Comparison of ENCODE assay signal across 18 cellular contexts in the genomic region with DNA sequence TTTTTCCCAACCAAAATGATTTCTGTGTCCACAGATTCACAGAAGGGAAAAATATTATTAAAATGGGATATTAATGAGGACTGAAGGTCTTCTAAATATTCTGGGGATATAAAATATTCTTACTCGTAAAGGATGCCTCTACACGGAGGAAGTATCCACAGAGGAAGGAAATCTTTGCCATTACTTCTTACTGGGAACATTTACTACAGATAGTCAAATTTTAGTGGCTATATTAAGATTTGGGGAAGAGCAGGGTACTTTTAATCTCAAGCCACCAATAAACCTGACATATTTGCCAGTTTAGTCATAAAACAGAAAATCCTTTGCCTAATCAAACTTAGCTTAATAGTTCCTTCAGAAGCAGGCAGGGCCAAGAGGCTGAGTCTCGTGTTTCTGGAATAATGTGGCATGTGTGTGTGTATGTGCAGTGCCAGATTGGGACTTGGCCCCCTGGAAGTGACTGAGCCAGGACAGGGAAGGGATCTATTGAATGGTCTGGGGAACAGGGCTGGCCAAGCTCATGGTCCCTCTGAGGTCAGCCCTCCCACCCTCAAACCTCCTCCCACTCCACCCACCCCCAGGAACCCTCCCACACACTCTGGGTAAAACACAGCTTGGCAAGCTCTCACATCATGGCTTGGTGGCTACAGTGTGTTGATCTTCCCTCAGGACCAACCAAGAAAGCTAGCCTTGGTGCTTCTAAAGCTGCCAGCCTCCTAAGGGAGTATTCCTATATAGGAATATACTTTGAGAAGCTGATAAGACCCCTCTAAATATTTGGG. TPM values are rescaled to one million over a fixed set of nuclear protein-coding genes. Genes with fewer than 3 reads are reported as not detected.
DNase-seq lines count a peak whose midpoint lies in the region; ATAC-seq, FAIRE-seq and TF ChIP-seq lines count a peak whose summit lies in the region.
"Had no signal": no experiment of that assay in that cellular context is flagged by ENCODE, and none has a peak within 500 bp of the region (broad histone marks: within the 10 kb centered on the region; RNA-seq: fewer than 3 reads in every experiment).

No MANE protein-coding gene starts in this region.

- no peaks in the 10 kb centered on the region for H3K27me3 ChIP-seq in CD8-positive, alpha-beta memory T cell (ENCODE audit: insufficient read depth, low read length, poor library complexity, severe bottlenecking)
- H3K27me3 ChIP-seq in MM.1S (replicated peaks; ENCODE audit: insufficient read depth, low read length), result no peaks in the 10 kb centered on the region
- no peaks in the 10 kb centered on the region for H3K27me3 ChIP-seq in pancreas
- H3K27me3 ChIP-seq: suprapubic skin had no signal

- H3K27ac ChIP-seq in CD8-positive, alpha-beta memory T cell (ENCODE audit: low read depth, low read length), result peak overlapping the region; percentile 18
- H3K27ac ChIP-seq in MM.1S (ENCODE audit: low read length), result peak overlapping the region; percentile 83; the same call in 1 of the 2 replicates
- peak overlapping the region in 16 of 21 experiments; percentile 27 to 91 (median 58) for H3K27ac ChIP-seq in skin epidermis
- no peak overlapping the region for H3K27ac ChIP-seq in pancreas
- H3K27ac ChIP-seq: suprapubic skin had no signal

- no peaks in the 10 kb centered on the region for H3K9me3 Mint-ChIP-seq in CD8-positive, alpha-beta memory T cell
- no peaks in the 10 kb centered on the region for H3K9me3 Mint-ChIP-seq in activated naive CD8-positive, alpha-beta T cell treated with anti-CD3 and anti-CD28 coated beads for 36 hours
- H3K9me3 Mint-ChIP-seq: endodermal cell, nephron progenitor cell had no signal

- CTCF ChIA-PET in CD8-positive, alpha-beta memory T cell (lab: Charles Lee), result interaction anchor here (1.1 kb wide), 1 partner anchor 305 kb away, joined by 4 read pairs; the partner anchor contains the start of gene HBP1

- ATAC-seq in pancreas, result no peak
- ATAC-seq: lower lobe of right lung had no signal

- no peaks in the 10 kb centered on the region for H3K9me3 ChIP-seq in CD8-positive, alpha-beta memory T cell (ENCODE audit: low read length)
- H3K9me3 ChIP-seq in MM.1S (replicated peaks; ENCODE audit: insufficient read depth, low read length), result no peaks in the 10 kb centered on the region
- H3K9me3 ChIP-seq in pancreas, result no peaks in the 10 kb centered on the region
- H3K9me3 ChIP-seq: lower lobe of right lung, suprapubic skin had no signal

- peaks cover 30% of the 10 kb centered on the region for H3K79me2 ChIP-seq in MM.1S (ENCODE audit: low read length)

- H2AFZ ChIP-seq in MM.1S (ENCODE audit: low read length), result peak overlapping the region; percentile 38

- FAIRE-seq in pancreas (lab: Jason Lieb, UNC), result no peak

- H3K27ac Mint-ChIP-seq in CD8-positive, alpha-beta memory T cell, result peak overlapping the region; percentile 78 to 98 (median 94)
- peak overlapping the region; percentile 84 for H3K27ac Mint-ChIP-seq in activated naive CD8-positive, alpha-beta T cell treated with anti-CD3 and anti-CD28 coated beads for 36 hours
- H3K27ac Mint-ChIP-seq: endodermal cell, nephron progenitor cell had no signal

- H3K4me1 Mint-ChIP-seq in CD8-positive, alpha-beta memory T cell, result peaks cover 62 to 74% (median 65%) of the 10 kb centered on the region in 3 donors
- H3K4me1 Mint-ChIP-seq in activated naive CD8-positive, alpha-beta T cell treated with anti-CD3 and anti-CD28 coated beads for 36 hours, result peaks cover 44% of the 10 kb centered on the region

- POLR2A ChIA-PET in CD8-positive, alpha-beta memory T cell (lab: Charles Lee), result interaction anchor here (2.1 kb wide), 1 partner anchor 305 kb away, joined by 16 read pairs; the partner anchor contains the start of gene HBP1

- no peaks in the 10 kb centered on the region for H4K20me1 ChIP-seq in MM.1S (ENCODE audit: insufficient read depth, low read length)

- WGBS in pancreas, 2 donors, result 57 to 65% methylated on average over 3 of the region's 3 CpGs

- no peak overlapping the region for H3K9ac ChIP-seq in MM.1S (ENCODE audit: low read length)

- peaks cover 6 to 29% (median 9%) of the 10 kb centered on the region in 3 donors for H3K36me3 Mint-ChIP-seq in CD8-positive, alpha-beta memory T cell
- peaks cover 21% of the 10 kb centered on the region for H3K36me3 Mint-ChIP-seq in activated naive CD8-positive, alpha-beta T cell treated with anti-CD3 and anti-CD28 coated beads for 36 hours

- H3K27me3 Mint-ChIP-seq in CD8-positive, alpha-beta memory T cell, result no peaks in the 10 kb centered on the region
- no peaks in the 10 kb centered on the region for H3K27me3 Mint-ChIP-seq in activated naive CD8-positive, alpha-beta T cell treated with anti-CD3 and anti-CD28 coated beads for 36 hours

- no peak overlapping the region for H3K4me2 ChIP-seq in MM.1S (ENCODE audit: low read depth, low read length)

- H3K4me3 ChIP-seq in CD8-positive, alpha-beta memory T cell (ENCODE audit: low read length), result no peak overlapping the region
- H3K4me3 ChIP-seq in MM.1S (ENCODE audit: low read length), result no peak overlapping the region
- H3K4me3 ChIP-seq in skin epidermis, result no peak overlapping the region
- H3K4me3 ChIP-seq in pancreas, result no peak overlapping the region
- H3K4me3 ChIP-seq: lower lobe of right lung, suprapubic skin had no signal

- no peak for DNase-seq in CD8-positive, alpha-beta memory T cell
- no peak for DNase-seq in MM.1S
- no peak for DNase-seq in activated naive CD8-positive, alpha-beta T cell treated with anti-CD3 and anti-CD28 coated beads for 36 hours
- DNase-seq in HPDE6-E6E7 (ENCODE audit: extremely low spot score), result no peak
- DNase-seq in pancreas, result no peak
- DNase-seq in islet precursor cell, result no peak
- DNase-seq: amniotic stem cell; C1 segment of cervical spinal cord; central memory CD4-positive, alpha-beta T cell; EL; endodermal cell; GOT3; lower lobe of right lung; NCI-H748 treated with DMSO at 0.1 percent for 48 hours; nephron progenitor cell had no signal

- peak overlapping the region in 6 of 7 donors; percentile 9 to 97 (median 92) for H3K4me3 Mint-ChIP-seq in CD8-positive, alpha-beta memory T cell
- no peak overlapping the region for H3K4me3 Mint-ChIP-seq in activated naive CD8-positive, alpha-beta T cell treated with anti-CD3 and anti-CD28 coated beads for 36 hours
- H3K4me3 Mint-ChIP-seq: endodermal cell, nephron progenitor cell had no signal

- H3K36me3 ChIP-seq in CD8-positive, alpha-beta memory T cell (ENCODE audit: insufficient read depth, low read length), result peaks cover 5% of the 10 kb centered on the region
- peaks cover 9% of the 10 kb centered on the region for H3K36me3 ChIP-seq in MM.1S (replicated peaks; ENCODE audit: insufficient read depth, low read length)
- no peaks in the 10 kb centered on the region for H3K36me3 ChIP-seq in pancreas
- H3K36me3 ChIP-seq: suprapubic skin had no signal

- H3K4me1 ChIP-seq in CD8-positive, alpha-beta memory T cell (ENCODE audit: insufficient read depth, low read length), result peaks cover 45% of the 10 kb centered on the region
- peaks cover 21% of the 10 kb centered on the region for H3K4me1 ChIP-seq in MM.1S (ENCODE audit: low read length)
- no peaks in the 10 kb centered on the region for H3K4me1 ChIP-seq in pancreas

- intact Hi-C loops in pancreas (cut with DNase I), result no loop called here

- no peaks in the 10 kb centered on the region for H3K9me2 ChIP-seq in MM.1S (replicated peaks; ENCODE audit: insufficient read depth, low read length)

- H3F3A ChIP-seq in MM.1S (ENCODE audit: insufficient read depth, low read length), result peaks cover 33% of the 10 kb centered on the region

- TF ChIP-seq CTCF in MM.1S (IDR thresholded peaks at IDR 0.05; ENCODE audit: low read length) (no peak), pancreas (IDR thresholded peaks at IDR 0.05) (no peak)

RNA-seq across cellular contexts. Expression of gene PIK3CG, which starts 1.7 kb away (rescaled TPM):
- total RNA-seq in CD8-positive, alpha-beta memory T cell, result 10 to 100 TPM; 25.3 to 26.3 TPM
- 31.0 TPM for polyA plus RNA-seq in CD8-positive, alpha-beta memory T cell
- 10 to 100 TPM; 26.3 to 28.8 TPM for total RNA-seq in activated naive CD8-positive, alpha-beta T cell treated with anti-CD3 and anti-CD28 coated beads for 36 hours
- 1 to 10 TPM in 3 of 6 donors, under 1 TPM in 3; 0.39 to 5.3 (median 1.1) TPM for total RNA-seq in pancreas
- polyA plus RNA-seq in pancreas, result under 1 TPM; 0.09 to 0.30 TPM
- total RNA-seq: renal cortical epithelial cell had no signal

Comparison
In these comparisons a context has a peak if more than half of its experiments do, and no peak if none do; other contexts are left out.
1. H3K27ac ChIP-seq: peak in CD8-positive, alpha-beta memory T cell (single experiment), MM.1S (single experiment) and skin epidermis (16 of 21); none in pancreas (0 of 4).
2. RNA of gene PIK3CG, which starts 1.7 kb away (total RNA-seq): 26.3 to 28.8 TPM in activated naive CD8-positive, alpha-beta T cell treated with anti-CD3 and anti-CD28 coated beads for 36 hours and 25.3 to 26.3 TPM in CD8-positive, alpha-beta memory T cell; 0.39 to 5.3 TPM in pancreas; every median in the first group is over 4 times any median in the second.